Comparison of ENCODE assay signal across 10 cellular contexts in genomic region chr4:114512595-114513295, GRCh38.
"Had no signal": no experiment of that assay in that cellular context is flagged by ENCODE, and none has a peak within 500 bp of the region (broad histone marks: within the 10 kb centered on the region; RNA-seq: fewer than 3 reads in every experiment).

No MANE protein-coding gene starts in this region.

- ATAC-seq: effector memory CD8-positive, alpha-beta T cell; left lung had no signal

- H3K27me3 ChIP-seq: left lung had no signal

- H3K4me3 ChIP-seq: left lung had no signal

- DNase-seq: activated CD4-positive, alpha-beta T cell treated with anti-CD3 and anti-CD28 coated beads, Interleukin-2, amount 50 U/mL, for 1 hour; activated effector memory CD4-positive, alpha-beta T cell treated with Interleukin-2 at 50 U/mL for 16 hours; activated T-cell treated with anti-CD3 and anti-CD28 coated beads, Interleukin-2, amount 50 U/mL, for 1 hour; cortex of kidney; effector memory CD8-positive, alpha-beta T cell; erythroblast; glutamatergic neuron; left lung; stimulated activated CD4-positive, alpha-beta T cell treated with anti-CD3 and anti-CD28 coated beads, Interleukin-15, amount 100 ng/mL, for 24 hours; stimulated activated CD4-positive, alpha-beta T cell treated with anti-CD3 and anti-CD28 coated beads, Interleukin-4, amount 100 ng/mL, for 4 hours had no signal

- H3K27ac ChIP-seq: left lung had no signal
